Comparison of ENCODE assay signal across 15 cellular contexts in the genomic region with DNA sequence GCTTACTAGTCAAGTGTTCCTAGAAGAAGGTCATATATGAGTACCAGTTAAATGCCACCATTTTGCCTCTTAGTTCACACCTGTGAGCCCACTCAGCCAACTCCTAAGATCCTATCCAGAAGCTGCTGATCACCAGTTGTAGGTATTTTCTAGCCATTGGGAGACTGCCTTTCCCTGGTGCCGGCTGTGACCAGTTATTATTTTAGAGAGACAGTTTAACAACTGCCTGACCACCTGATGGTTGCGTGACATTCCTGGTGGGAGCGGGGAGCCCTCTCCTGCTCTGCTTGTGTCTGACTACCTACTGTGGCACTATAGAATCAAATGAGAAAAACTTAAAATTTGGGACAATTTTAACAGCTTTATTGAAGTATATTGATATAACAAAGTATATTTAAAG. TPM values are rescaled to one million over a fixed set of nuclear protein-coding genes. Genes with fewer than 3 reads are reported as not detected.
DNase-seq lines count a peak whose midpoint lies in the region; ATAC-seq and TF ChIP-seq lines count a peak whose summit lies in the region.
"Had no signal": no experiment of that assay in that cellular context is flagged by ENCODE, and none has a peak within 500 bp of the region (broad histone marks: within the 10 kb centered on the region; RNA-seq: fewer than 3 reads in every experiment).

No MANE protein-coding gene starts in this region.

- BruUV-seq in OCI-LY7 (replicated peaks; lab: Mats Ljungman, UMichigan) = no TSS peak

- no peaks in the 10 kb centered on the region for H3K27me3 ChIP-seq in right atrium auricular region
- no peaks in the 10 kb centered on the region for H3K27me3 ChIP-seq in liver (ENCODE audit: control insufficient read depth in 4 of 4, insufficient read depth in 4 of 4, low read length in 3 of 4)
- H3K27me3 ChIP-seq in psoas muscle (ENCODE audit: insufficient read depth in 3 of 3, low read length in 2 of 3) = peaks cover 0 to 43% (median 18%) of the 10 kb centered on the region in 3 donors
- no peaks in the 10 kb centered on the region for H3K27me3 ChIP-seq in aorta (ENCODE audit: control insufficient read depth in 1 of 2, insufficient read depth in 2 of 2, low read length in 1 of 2)
- H3K27me3 ChIP-seq: breast epithelium had no signal

- ATAC-seq in left ventricle myocardium superior (no peak), psoas muscle (no peak), aorta (ENCODE audit: low FRiP score) (no peak)
- ATAC-seq: K562 had no signal

- 85% methylated on average over 3 of the region's 3 CpGs for WGBS in liver
- 75 to 80% (median 80%) methylated on average over 3 of the region's 3 CpGs for WGBS in psoas muscle, 3 donors
- 64 to 67% methylated on average over 3 of the region's 3 CpGs for WGBS in aorta, 2 donors
- WGBS in lower leg skin, 2 donors = 96 to 97% methylated on average over 3 of the region's 3 CpGs

- no peak for TF ChIP-seq RAD21 in liver (IDR thresholded peaks at IDR 0.05)

- CTCF ChIA-PET in OCI-LY7 (lab: Charles Lee; ENCODE audit: unreplicated experiment) = no interaction called here

- H3K9ac ChIP-seq in liver (ENCODE audit: low read depth in 1 of 2, low read length in 2 of 2) = no peak overlapping the region

- H3K4me1 ChIP-seq in right atrium auricular region (peaks cover 0 to 37% of the 10 kb centered on the region in 2 donors), liver (ENCODE audit: control insufficient read depth in 4 of 4, insufficient read depth in 4 of 4, low read length in 3 of 4) (peaks cover 2 to 28% (median 9%) of the 10 kb centered on the region in 4 donors), psoas muscle (peaks cover 5% of the 10 kb centered on the region), aorta (ENCODE audit: control insufficient read depth in 1 of 2, insufficient read depth in 2 of 2, low read length in 2 of 2) (peaks cover 0 to 3% of the 10 kb centered on the region in 2 donors), OCI-LY7 (ENCODE audit: insufficient read depth, low read length, poor library complexity, severe bottlenecking) (no peaks in the 10 kb centered on the region)
- H3K4me1 ChIP-seq: breast epithelium had no signal

- no peaks in the 10 kb centered on the region for H3K79me2 ChIP-seq in OCI-LY7 (ENCODE audit: insufficient read depth, low read depth, low read length)

- H3K9me3 ChIP-seq in right atrium auricular region = no peaks in the 10 kb centered on the region
- no peaks in the 10 kb centered on the region for H3K9me3 ChIP-seq in liver (ENCODE audit: control insufficient read depth in 4 of 4, low read length in 3 of 4)
- H3K9me3 ChIP-seq in psoas muscle = no peaks in the 10 kb centered on the region
- no peaks in the 10 kb centered on the region for H3K9me3 ChIP-seq in aorta (ENCODE audit: control insufficient read depth, low read length)
- H3K9me3 ChIP-seq in OCI-LY7 (ENCODE audit: low read length) = no peaks in the 10 kb centered on the region
- H3K9me3 ChIP-seq: breast epithelium had no signal

- no peak overlapping the region for H3K4me2 ChIP-seq in OCI-LY7 (ENCODE audit: low read length)

- H3K36me3 ChIP-seq in right atrium auricular region (no peaks in the 10 kb centered on the region), liver (ENCODE audit: control insufficient read depth in 4 of 4, insufficient read depth in 3 of 4, low read depth in 1 of 4, low read length in 3 of 4) (peaks cover 0 to 7% (median 4%) of the 10 kb centered on the region in 4 donors), psoas muscle (ENCODE audit: insufficient read depth in 1 of 2, low read depth in 1 of 2) (no peaks in the 10 kb centered on the region), aorta (ENCODE audit: control insufficient read depth in 1 of 2, insufficient read depth in 2 of 2, low read length in 1 of 2) (peaks cover 0 to 3% of the 10 kb centered on the region in 2 donors), OCI-LY7 (ENCODE audit: insufficient read depth, low read length) (no peaks in the 10 kb centered on the region)
- H3K36me3 ChIP-seq: breast epithelium had no signal

- peak overlapping the region; percentile 97 to 99 for H3K27ac ChIP-seq in right atrium auricular region
- no peak overlapping the region for H3K27ac ChIP-seq in liver (ENCODE audit: low read depth in 1 of 2, low read length in 2 of 2)
- H3K27ac ChIP-seq in psoas muscle = no peak overlapping the region
- peak overlapping the region in 1 of 2 donors; percentile 46 for H3K27ac ChIP-seq in aorta (ENCODE audit: low read depth in 1 of 2, low read length in 2 of 2)
- no peak overlapping the region for H3K27ac ChIP-seq in OCI-LY7 (ENCODE audit: low read depth, low read length, poor library complexity, severe bottlenecking)

- intact Hi-C loops in left ventricle myocardium superior (cut with micrococcal nuclease) = no loop called here
- intact Hi-C loops in psoas muscle (cut with DNase I) = loop anchor here in 1 of 2 donors (5.0 kb wide), 2 partner anchors 42 to 112 kb away; no protein-coding TSS in a partner anchor
- intact Hi-C loops in aorta (cut with DNase I) = loop anchor here (1.0 to 10.0 kb wide), 5 partner anchors 63 to 305 kb away; partner anchors contain the start of gene RWDD3 (in 1 of the 2)
- intact Hi-C loops in lower leg skin (cut with DNase I; ENCODE audit: low total_unique reads) = loop anchor here (10.0 kb wide), 1 partner anchor 75 kb away; no protein-coding TSS in a partner anchor
- intact Hi-C loops in OCI-LY7 (cut with micrococcal nuclease; ENCODE audit: unreplicated experiment) = no loop called here

- peak overlapping the region in 1 of 2 donors; percentile 84 for H3K4me3 ChIP-seq in right atrium auricular region
- peak overlapping the region; percentile 72 to 85 (median 79) for H3K4me3 ChIP-seq in liver (ENCODE audit: low read depth in 1 of 3, low read length in 3 of 3)
- peak overlapping the region; percentile 71 for H3K4me3 ChIP-seq in psoas muscle
- peak overlapping the region; percentile 12 to 77 for H3K4me3 ChIP-seq in aorta (ENCODE audit: low read length in 2 of 2)
- H3K4me3 ChIP-seq in lower leg skin (ENCODE audit: low read depth, poor library complexity, severe bottlenecking) = no peak overlapping the region
- H3K4me3 ChIP-seq in OCI-LY7 (ENCODE audit: low read depth, low read length, poor library complexity, severe bottlenecking) = no peak overlapping the region
- H3K4me3 ChIP-seq: K562 had no signal

- no peak for TF ChIP-seq POLR2A in lower leg skin (IDR thresholded peaks at IDR 0.05)

- TF ChIP-seq CTCF in right atrium auricular region (IDR thresholded peaks at IDR 0.05) = no peak
- no peak for TF ChIP-seq CTCF in liver (IDR thresholded peaks at IDR 0.05; ENCODE audit: low read depth, low read length, missing input control)
- no peak for TF ChIP-seq CTCF in psoas muscle (IDR thresholded peaks at IDR 0.05)
- TF ChIP-seq CTCF in lower leg skin (IDR thresholded peaks at IDR 0.05) = no peak
- no peak for TF ChIP-seq CTCF in OCI-LY7 (conservative IDR thresholded peaks at IDR 0.05; ENCODE audit: low read length)

- H2AFZ ChIP-seq in OCI-LY7 (ENCODE audit: low read length) = no peak overlapping the region

- no peaks in the 10 kb centered on the region for H3K9me2 ChIP-seq in OCI-LY7 (ENCODE audit: insufficient read depth, low read length)

- H4K20me1 ChIP-seq in OCI-LY7 (ENCODE audit: insufficient read depth, low read length) = no peaks in the 10 kb centered on the region

- DNase-seq in right atrium auricular region (ENCODE audit: low spot score) = no peak
- no peak for DNase-seq in left ventricle myocardium superior
- DNase-seq in psoas muscle = no peak
- no peak for DNase-seq in aorta
- no peak for DNase-seq in lower leg skin (ENCODE audit: low spot score in 2 of 2)
- no peak for DNase-seq in cerebellum (ENCODE audit: low spot score)
- no peak for DNase-seq in OCI-LY7 (ENCODE audit: low spot score)
- DNase-seq: CD8-positive, alpha-beta memory T cell; EL; head of caudate nucleus; NCI-H446 treated with DMSO at 0.1 percent for 48 hours; stimulated activated CD4-positive, alpha-beta T cell treated with anti-CD3 and anti-CD28 coated beads, Interleukin-2, amount 100 ng/mL, for 48 hours had no signal

- POLR2A ChIA-PET in OCI-LY7 (lab: Charles Lee) = no interaction called here

TF ChIP-seq in liver, 16 proteins besides CTCF, POLR2A, EP300 and RAD21 (continues in another document):
- TF ChIP-seq YY1 (IDR thresholded peaks at IDR 0.05) (no peak), EGR1 (IDR thresholded peaks at IDR 0.05; ENCODE audit: low read depth in 2 of 2) (no peak), RXRA (IDR thresholded peaks at IDR 0.05) (no peak), GABPA (IDR thresholded peaks at IDR 0.05 in 1 of 2, conservative IDR thresholded peaks at IDR 0.05 in 1 of 2) (no peak), HNF4A (conservative IDR thresholded peaks at IDR 0.05) (no peak), SP1 (IDR thresholded peaks at IDR 0.05) (no peak), ATF3 (IDR thresholded peaks at IDR 0.05) (no peak)

RNA-seq across cellular contexts. Expression of gene CNN3, which starts 2.9 kb away (rescaled TPM):
- 100 to 1,000 TPM in 1 of 2 donors, 10 to 100 TPM in 1; 82.2 to 124 TPM for total RNA-seq in right atrium auricular region
- total RNA-seq in left ventricle myocardium superior = 51.8 TPM
- total RNA-seq in liver = 10 to 100 TPM; 43.9 to 87.4 TPM
- 10 to 100 TPM; 66.8 to 72.3 TPM for polyA plus RNA-seq in liver
- total RNA-seq in psoas muscle = 10 to 100 TPM; 14.7 to 46.2 (median 34.0) TPM
- polyA plus RNA-seq in psoas muscle = 10 to 100 TPM; 12.4 to 19.2 (median 13.6) TPM
- total RNA-seq in aorta = 100 to 1,000 TPM; 386 to 463 TPM
- polyA plus RNA-seq in aorta = 100 to 1,000 TPM; 138 to 203 TPM
- 10 to 100 TPM; 30.7 to 94.3 (median 47.8) TPM for total RNA-seq in lower leg skin
- 158 TPM for total RNA-seq in cerebellum
- total RNA-seq in OCI-LY7 (2014; rRNA removed; shearing (Covaris generic)) = not detected in 2 replicates
- total RNA-seq in OCI-LY7 (2022) = not detected in 2 replicates

Comparison
In these comparisons a context has a peak if more than half of its experiments do, and no peak if none do; other contexts are left out.
1. H3K27ac ChIP-seq: peak in right atrium auricular region (2 of 2); none in liver (0 of 2), psoas muscle (single experiment) and OCI-LY7 (single experiment).
2. H3K4me3 ChIP-seq: peak in liver (3 of 3), psoas muscle (single experiment) and aorta (2 of 2); none in lower leg skin (single experiment) and OCI-LY7 (single experiment).
3. RNA of gene CNN3, which starts 2.9 kb away (total RNA-seq): 386 to 463 TPM in aorta, 158 TPM in cerebellum (single experiment), 82.2 to 124 TPM in right atrium auricular region, 43.9 to 87.4 TPM in liver, 30.7 to 94.3 TPM in lower leg skin, 51.8 TPM in left ventricle myocardium superior (single experiment) and 14.7 to 46.2 TPM in psoas muscle; not detected in OCI-LY7; every median in the first group is over 10 times any median in the second.
4. intact Hi-C loops: an anchor here in aorta (1.0 to 10.0 kb wide) and lower leg skin (10.0 kb wide); none called in left ventricle myocardium superior and OCI-LY7.